Comparison of ENCODE assay signal across 32 cellular contexts in genomic region chr3:144624656-144625055, GRCh38.
"Had no signal": no experiment of that assay in that cellular context is flagged by ENCODE, and none has a peak within 500 bp of the region (broad histone marks: within the 10 kb centered on the region; RNA-seq: fewer than 3 reads in every experiment).

No MANE protein-coding gene starts in this region.

- DNase-seq: activated B cell treated with CpG ODN at 0.5 μM for 24 hours; activated CD4-positive, alpha-beta memory T cell treated with anti-CD3 and anti-CD28 coated beads for 36 hours; activated CD4-positive, alpha-beta T cell treated with anti-CD3 and anti-CD28 coated beads for 4 hours; activated CD4-positive, alpha-beta T cell treated with anti-CD3 and anti-CD28 coated beads, Interleukin-2, amount 10 ng/mL, durations not matched to agents 24 days and 14 days; activated CD4-positive, alpha-beta T cell treated with anti-CD3 and anti-CD28 coated beads, Interleukin-2, amount 50 U/mL, for 1 hour; activated CD4-positive, alpha-beta T cell treated with anti-CD3 and anti-CD28 coated beads, Interleukin-2, amount 50 U/mL, for 4 hours; activated CD4-positive, CD25-positive, alpha-beta regulatory T cell treated with anti-CD3 and anti-CD28 coated beads, Interleukin-2, amount 50 U/mL, for 72 hours; activated CD8-positive, alpha-beta memory T cell treated with anti-CD3 and anti-CD28 coated beads, Interleukin-2, amount 50 U/mL, for 4 hours; activated CD8-positive, alpha-beta T cell treated with anti-CD3 and anti-CD28 coated beads for 36 hours; activated effector memory CD4-positive, alpha-beta T cell treated with anti-CD3 and anti-CD28 coated beads, Interleukin-2, amount 50 U/mL, for 16 hours; activated gamma-delta T cell treated with Interleukin-2 at 50 U/mL for 16 hours; activated naive CD4-positive, alpha-beta T cell; activated naive CD4-positive, alpha-beta T cell treated with anti-CD3 and anti-CD28 coated beads for 36 hours; activated naive CD4-positive, alpha-beta T cell treated with anti-CD3 and anti-CD28 coated beads, Interleukin-2, amount 50 U/mL, for 16 hours; activated naive CD8-positive, alpha-beta T cell treated with anti-CD3 and anti-CD28 coated beads for 36 hours; activated T-cell treated with anti-CD3 and anti-CD28 coated beads for 4 hours; activated T-cell treated with anti-CD3 and anti-CD28 coated beads, Interleukin-2, amount 50 U/mL, for 1 hour; activated T-cell treated with anti-CD3 and anti-CD28 coated beads, Interleukin-2, amount 50 U/mL, for 4 hours; activated T-cell treated with anti-CD3 and anti-CD28 coated beads, Interleukin-2, amount 50 U/mL, for 72 hours; adrenal gland; amniotic stem cell; aorta; body of pancreas; brain microvascular endothelial cell; cerebellar nuclear complex; T-helper 1 cell; T-helper 2 cell; T-helper 9 cell had no signal

- H3K9me3 ChIP-seq: adrenal gland, body of pancreas, breast epithelium had no signal

- H3K4me1 ChIP-seq: adrenal gland, body of pancreas, breast epithelium had no signal

- H3K27me3 ChIP-seq: adrenal gland, body of pancreas, brain microvascular endothelial cell, breast epithelium had no signal

- H3K36me3 ChIP-seq: adrenal gland, brain microvascular endothelial cell, breast epithelium had no signal

- ATAC-seq: activated CD8-positive, alpha-beta T cell treated with anti-CD3 and anti-CD28 coated beads for 36 hours; activated naive CD4-positive, alpha-beta T cell treated with anti-CD3 and anti-CD28 coated beads, Interleukin-2, amount 50 U/mL, for 72 hours; activated T-cell treated with anti-CD3 and anti-CD28 coated beads, Interleukin-2, amount 50 U/mL, for 4 hours; activated T-cell treated with anti-CD3 and anti-CD28 coated beads, Interleukin-2, amount 50 U/mL, for 72 hours; activated T-helper 17 cell treated with anti-CD3 and anti-CD28 coated beads, Interleukin-2, amount 50 U/mL, for 72 hours; body of pancreas had no signal

- H3K4me3 ChIP-seq: adrenal gland, body of pancreas, breast epithelium had no signal

- H3K27ac ChIP-seq: adrenal gland, body of pancreas, brain microvascular endothelial cell, breast epithelium, VCaP had no signal
